Comparison of ENCODE assay signal across 10 cellular contexts in the genomic region with DNA sequence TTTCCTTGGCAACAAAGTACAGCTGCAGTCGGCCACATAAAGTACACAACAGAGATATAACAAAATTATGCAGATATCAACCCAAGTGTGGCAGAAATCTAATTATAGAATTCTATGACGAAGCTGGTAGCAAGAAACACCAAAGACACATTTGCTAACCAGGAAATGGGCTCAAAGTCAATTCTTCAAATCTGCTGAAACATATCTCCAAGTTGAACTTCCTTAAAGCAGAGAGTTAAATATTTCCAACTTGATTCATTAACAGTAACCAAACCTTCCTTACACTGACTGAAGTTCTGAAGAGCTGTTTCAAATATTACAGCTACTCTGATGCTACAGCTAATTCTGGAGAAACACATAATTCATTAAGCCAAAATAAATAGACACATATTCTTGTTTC.
DNase-seq lines count a peak whose midpoint lies in the region; ATAC-seq, FAIRE-seq and TF ChIP-seq lines count a peak whose summit lies in the region.
"Had no signal": no experiment of that assay in that cellular context is flagged by ENCODE, and none has a peak within 500 bp of the region (broad histone marks: within the 10 kb centered on the region; RNA-seq: fewer than 3 reads in every experiment).

No MANE protein-coding gene starts in this region.

- H3K4me3 ChIP-seq in A673 (ENCODE audit: low read depth, low read length, poor library complexity, severe bottlenecking) (no peak overlapping the region), IMR-90 (ENCODE audit: insufficient read depth, low read depth, low read length) (no peak overlapping the region), mesenchymal stem cell (ENCODE audit: insufficient read depth in 1 of 2, low read depth in 1 of 2, low read length in 2 of 2) (no peak overlapping the region)

- H3K18ac ChIP-seq in IMR-90 (ENCODE audit: low read depth, low read length) = no peak overlapping the region
- H3K18ac ChIP-seq in mesenchymal stem cell (ENCODE audit: low read depth in 1 of 2, low read length in 2 of 2) = no peak overlapping the region

- FAIRE-seq in HTR-8/SVneo (lab: Jason Lieb, UNC) = no peak

- no peak overlapping the region for H4K8ac ChIP-seq in IMR-90 (ENCODE audit: low read depth in 2 of 2, low read length in 2 of 2)
- H4K8ac ChIP-seq in mesenchymal stem cell (ENCODE audit: low read length) = no peak overlapping the region

- CTCF ChIA-PET in A673 (lab: Charles Lee) (no interaction called here), IMR-90 (lab: Yijun Ruan, JAX) (interaction anchor here (0.6 kb wide), 2 partner anchors 50 to 184 kb away, joined by 4 to 5 read pairs; no protein-coding TSS in a partner anchor)

- POLR2A ChIA-PET in A673 (lab: Charles Lee; ENCODE audit: low non-redundant PET) (no interaction called here), IMR-90 (lab: Charles Lee; ENCODE audit: unreplicated experiment) (no interaction called here)

- H4K91ac ChIP-seq in IMR-90 (ENCODE audit: insufficient read depth, low read depth, low read length) = no peak overlapping the region
- H4K91ac ChIP-seq in mesenchymal stem cell (ENCODE audit: low read length) = no peak overlapping the region

- no peaks in the 10 kb centered on the region for H3K9me3 Mint-ChIP-seq in central memory CD8-positive, alpha-beta T cell

- intact Hi-C loops in A673 (cut with micrococcal nuclease; ENCODE audit: unreplicated experiment) = no loop called here
- intact Hi-C loops in IMR-90 (cut with micrococcal nuclease) = no loop called here

- H3K79me1 ChIP-seq in IMR-90 (ENCODE audit: low read depth in 1 of 2, low read length in 2 of 2) = peaks cover 32 to 60% of the 10 kb centered on the region in 2 experiments; a peak in 3 of 4 replicates
- peaks cover 12% of the 10 kb centered on the region for H3K79me1 ChIP-seq in mesenchymal stem cell (replicated peaks; ENCODE audit: low read length, poor library complexity, severe bottlenecking)

- H2AK5ac ChIP-seq in IMR-90 (ENCODE audit: low read depth, low read length) = no peak overlapping the region
- H2AK5ac ChIP-seq in mesenchymal stem cell (ENCODE audit: low read length, severe bottlenecking) = no peak overlapping the region

- BruUV-seq in A673 (replicated peaks; lab: Mats Ljungman, UMichigan) = no TSS peak
- BruUV-seq in IMR-90 (replicated peaks; lab: Mats Ljungman, UMichigan) = no TSS peak

- no peak overlapping the region for H3K14ac ChIP-seq in IMR-90 (replicated peaks; ENCODE audit: low read depth, low read length)
- H3K14ac ChIP-seq in mesenchymal stem cell (ENCODE audit: low read length in 2 of 2) = no peak overlapping the region

- no peak overlapping the region for H3K9ac ChIP-seq in IMR-90 (ENCODE audit: low read depth, low read length)
- peak overlapping the region; percentile 63 for H3K9ac ChIP-seq in mesenchymal stem cell (ENCODE audit: low read length)

- no peak overlapping the region for H3K4ac ChIP-seq in IMR-90 (ENCODE audit: low read depth, low read length)
- H3K4ac ChIP-seq in mesenchymal stem cell (ENCODE audit: low read depth in 1 of 2, low read length in 2 of 2) = no peak overlapping the region

- ATAC-seq in IMR-90 (ENCODE audit: low read depth) = peak; percentile 33; the same call in 1 of the 2 replicates
- no peak for ATAC-seq in central memory CD8-positive, alpha-beta T cell (replicated peaks; ENCODE audit: extremely low read depth, poor library complexity, severe bottlenecking)
- ATAC-seq in HG03571 (IDR thresholded peaks at IDR 0.05; ENCODE audit: unreplicated experiment) = no peak
- no peak for ATAC-seq in HG02588 (IDR thresholded peaks at IDR 0.05; ENCODE audit: unreplicated experiment)

- H2AFZ ChIP-seq in IMR-90 (replicated peaks; ENCODE audit: low read length, poor library complexity) (no peak overlapping the region), mesenchymal stem cell (ENCODE audit: low read depth, low read length) (no peak overlapping the region)

- H3K9me1 ChIP-seq in IMR-90 (ENCODE audit: insufficient read depth, low read length) = peaks cover under 1% of the 10 kb centered on the region

- H3K4me1 ChIP-seq in A673 (ENCODE audit: insufficient read depth, low read length, poor library complexity, severe bottlenecking) (peaks cover 27% of the 10 kb centered on the region), IMR-90 (ENCODE audit: control insufficient read depth, insufficient read depth, low read length) (peaks cover 8% of the 10 kb centered on the region; the same call in 1 of the 2 replicates), mesenchymal stem cell (ENCODE audit: control insufficient read depth, insufficient read depth, low read depth, low read length) (peaks cover 17% of the 10 kb centered on the region)

- dilution Hi-C loops in IMR-90 (cut with HindIII; ENCODE audit: low sequenced_read_pairs, unreplicated experiment) = no loop called here

- in situ Hi-C loops in IMR-90 (cut with MboI; ENCODE audit: low sequenced_read_pairs) = no loop called here

- no peak overlapping the region for H3K56ac ChIP-seq in IMR-90 (ENCODE audit: extremely low read depth, insufficient read depth, low read length)

- H2BK12ac ChIP-seq in mesenchymal stem cell (ENCODE audit: low read length in 2 of 2) = no peak overlapping the region

- H2BK15ac ChIP-seq in IMR-90 (ENCODE audit: low read depth, low read length) (no peak overlapping the region), mesenchymal stem cell (ENCODE audit: low read depth, poor library complexity, severe bottlenecking) (no peak overlapping the region)

- DNase-seq in A673 (ENCODE audit: low spot score) = peak; percentile 18
- DNase-seq in IMR-90 = peak; percentile 31
- no peak for DNase-seq in central memory CD8-positive, alpha-beta T cell (ENCODE audit: low spot score in 2 of 2)
- DNase-seq in mesenchymal stem cell = peak; percentile 29
- no peak for DNase-seq in HTR-8/SVneo (ENCODE audit: insufficient read length, low spot score)
- DNase-seq in OCI-M2 (lab: John Stamatoyannopoulos, UW; ENCODE audit: unreplicated experiment) = no peak
- DNase-seq: mesendoderm, SHP77 treated with DMSO at 0.1 percent for 48 hours had no signal

- TF ChIP-seq POLR2A in IMR-90 (IDR thresholded peaks at IDR 0.05; ENCODE audit: low read depth, low read length) = no peak

- no peak for TF ChIP-seq CTCF in A673 (conservative IDR thresholded peaks at IDR 0.05; ENCODE audit: low read depth, low read length)
- TF ChIP-seq CTCF in IMR-90 (conservative IDR thresholded peaks at IDR 0.05; ENCODE audit: low read depth, low read length) = no peak

- no peak overlapping the region for H4K5ac ChIP-seq in IMR-90 (ENCODE audit: low read depth, low read length)

- H2BK5ac ChIP-seq in IMR-90 (ENCODE audit: low read depth, low read length, poor library complexity, severe bottlenecking) (no peak overlapping the region), mesenchymal stem cell (ENCODE audit: low read depth, low read length, poor library complexity, severe bottlenecking) (no peak overlapping the region)

- H3K36me3 ChIP-seq in A673 (ENCODE audit: insufficient read depth, low read length, poor library complexity, severe bottlenecking) = peaks cover 51% of the 10 kb centered on the region
- H3K36me3 ChIP-seq in IMR-90 (ENCODE audit: control insufficient read depth, insufficient read depth, low read length) = peaks cover 33% of the 10 kb centered on the region
- peaks cover 12 to 73% of the 10 kb centered on the region in 2 experiments for H3K36me3 ChIP-seq in mesenchymal stem cell (ENCODE audit: control insufficient read depth in 1 of 2, insufficient read depth in 2 of 2, low read depth in 1 of 2, low read length in 2 of 2)

- peak overlapping the region; percentile 59 for H3K27ac Mint-ChIP-seq in central memory CD8-positive, alpha-beta T cell (ENCODE audit: low read depth)

- H2BK20ac ChIP-seq in IMR-90 (ENCODE audit: low read depth, low read length) = no peak overlapping the region

- H3K23ac ChIP-seq in IMR-90 (ENCODE audit: low read depth, low read length) = no peak overlapping the region
- no peak overlapping the region for H3K23ac ChIP-seq in mesenchymal stem cell (ENCODE audit: low read length in 2 of 2)

- H2AK9ac ChIP-seq in IMR-90 (replicated peaks; ENCODE audit: low read depth, low read length, poor library complexity) = no peak overlapping the region

- H3K4me2 ChIP-seq in IMR-90 (ENCODE audit: low read depth, low read length) (no peak overlapping the region), mesenchymal stem cell (ENCODE audit: low read length, poor library complexity, severe bottlenecking) (no peak overlapping the region)

- H3K4me1 Mint-ChIP-seq in central memory CD8-positive, alpha-beta T cell = peaks cover 37% of the 10 kb centered on the region

- no peak overlapping the region for H3K4me3 Mint-ChIP-seq in central memory CD8-positive, alpha-beta T cell

- peaks cover 59% of the 10 kb centered on the region for H3K36me3 Mint-ChIP-seq in central memory CD8-positive, alpha-beta T cell (ENCODE audit: insufficient read depth)

- no peak overlapping the region for H2BK120ac ChIP-seq in IMR-90 (ENCODE audit: low read depth, low read length)
- no peak overlapping the region for H2BK120ac ChIP-seq in mesenchymal stem cell (ENCODE audit: low read depth, low read length)

- H3K27ac ChIP-seq in A673 (ENCODE audit: low read depth, low read length, poor library complexity, severe bottlenecking) (no peak overlapping the region), IMR-90 (ENCODE audit: insufficient read depth, low read length) (no peak overlapping the region), mesenchymal stem cell (ENCODE audit: low read length, poor library complexity, severe bottlenecking) (peak overlapping the region; percentile 73)

- H3K9me3 ChIP-seq in A673 (ENCODE audit: low read depth, low read length, poor library complexity, severe bottlenecking) (no peaks in the 10 kb centered on the region), IMR-90 (ENCODE audit: control insufficient read depth, insufficient read depth, low read length) (no peaks in the 10 kb centered on the region), mesenchymal stem cell (ENCODE audit: control insufficient read depth, low read length) (no peaks in the 10 kb centered on the region)

- H4K20me1 ChIP-seq in IMR-90 (ENCODE audit: insufficient read depth, low read length) = peaks cover 33% of the 10 kb centered on the region

- WGBS in IMR-90 (ENCODE audit: extremely low coverage in 2 of 2, insufficient read length in 1 of 2), 2 experiments = no CpG with 5 or more reads among the region's 2 CpGs
- 88% methylated on average over 2 of the region's 2 CpGs for WGBS in mesenchymal stem cell

- no peaks in the 10 kb centered on the region for H3K27me3 Mint-ChIP-seq in central memory CD8-positive, alpha-beta T cell

- no peaks in the 10 kb centered on the region for H3K27me3 ChIP-seq in A673 (replicated peaks; ENCODE audit: insufficient read depth, low read depth, low read length, poor library complexity)
- H3K27me3 ChIP-seq in IMR-90 (ENCODE audit: control insufficient read depth, insufficient read depth, low read length) = no peaks in the 10 kb centered on the region
- no peaks in the 10 kb centered on the region for H3K27me3 ChIP-seq in mesenchymal stem cell (ENCODE audit: control insufficient read depth in 1 of 2, insufficient read depth in 1 of 2, low read length in 2 of 2)

- TF ChIP-seq RAD21 in IMR-90 (IDR thresholded peaks at IDR 0.05; ENCODE audit: low read length) = no peak

TF ChIP-seq in IMR-90, 13 proteins besides CTCF, POLR2A, EP300 and RAD21:
- TF ChIP-seq BHLHE40 (IDR thresholded peaks at IDR 0.05; ENCODE audit: low read depth, low read length) = no peak
- no peak for TF ChIP-seq SMC3 (IDR thresholded peaks at IDR 0.05; ENCODE audit: low read depth, low read length)

Comparison
In these comparisons a context has a peak if more than half of its experiments do, and no peak if none do; other contexts are left out.
1. DNase-seq: peak in A673 (single experiment), IMR-90 (single experiment) and mesenchymal stem cell (single experiment); none in central memory CD8-positive, alpha-beta T cell (0 of 2), HTR-8/SVneo (single experiment) and OCI-M2 (single experiment).